26 cellular contexts compared by ENCODE assay signal in genomic region chr1:205152505-205152904, GRCh38. TPM values are rescaled to one million over a fixed set of nuclear protein-coding genes. Genes with fewer than 3 reads are reported as not detected.
DNase-seq lines count a peak whose midpoint lies in the region; ATAC-seq, FAIRE-seq and TF ChIP-seq lines count a peak whose summit lies in the region.
"Had no signal": no experiment of that assay in that cellular context is flagged by ENCODE, and none has a peak within 500 bp of the region (broad histone marks: within the 10 kb centered on the region; RNA-seq: fewer than 3 reads in every experiment).

No MANE protein-coding gene starts in this region.

- TF ChIP-seq EP300 in A549 (IDR thresholded peaks at IDR 0.05) (no peak), K562 (IDR thresholded peaks at IDR 0.05; ENCODE audit: low read length) (no peak)

- peak overlapping the region; percentile 44 for H3K27ac Mint-ChIP-seq in activated T-cell treated with anti-CD3 and anti-CD28 coated beads, Interleukin-2, amount 50 U/mL, for 72 hours
- H3K27ac Mint-ChIP-seq: CD14-positive monocyte had no signal

- TF ChIP-seq POLR2A in A549 (IDR thresholded peaks at IDR 0.05; ENCODE audit: low read length) (no peak), K562 (conservative IDR thresholded peaks at IDR 0.05) (no peak)

- TF ChIP-seq CTCF in A549 (IDR thresholded peaks at IDR 0.05): no peak
- TF ChIP-seq CTCF in K562 (IDR thresholded peaks at IDR 0.05 in 2 of 3, conservative IDR thresholded peaks at IDR 0.05 in 1 of 3; ENCODE audit: insufficient read depth in 2 of 3, low read depth in 1 of 3, low read length in 3 of 3): no peak
- TF ChIP-seq CTCF in WERI-Rb-1 (IDR thresholded peaks at IDR 0.05; ENCODE audit: low read depth, low read length): no peak
- TF ChIP-seq CTCF in left ventricle myocardium inferior (IDR thresholded peaks at IDR 0.05; ENCODE audit: borderline replicate concordance): no peak

- FAIRE-seq in A549 (lab: Jason Lieb, UNC) (no peak), K562 (lab: Jason Lieb, UNC) (no peak)
- FAIRE-seq: GM12878, GM12892, GM18507 had no signal

- no peaks in the 10 kb centered on the region for H3K4me1 Mint-ChIP-seq in activated T-cell treated with anti-CD3 and anti-CD28 coated beads, Interleukin-2, amount 50 U/mL, for 72 hours (ENCODE audit: low read depth)
- H3K4me1 Mint-ChIP-seq: CD14-positive monocyte; CD4-positive, CD25-positive, alpha-beta regulatory T cell; CD8-positive, alpha-beta memory T cell had no signal

- H3K27ac ChIP-seq in A549 (no peak overlapping the region), K562 (ENCODE audit: extremely low read depth, low read depth, low read length) (no peak overlapping the region), WERI-Rb-1 (no peak overlapping the region), left ventricle myocardium inferior (replicated peaks) (no peak overlapping the region)
- H3K27ac ChIP-seq: 22Rv1, BLaER1 had no signal

- in situ Hi-C loops in K562 (cut with MboI): no loop called here

- intact Hi-C loops in K562 (cut with micrococcal nuclease): no loop called here
- intact Hi-C loops in left ventricle myocardium inferior (cut with micrococcal nuclease): no loop called here

- peaks cover 54% of the 10 kb centered on the region for H3K36me3 ChIP-seq in K562 (ENCODE audit: control insufficient read depth, insufficient read depth, low read length)
- H3K36me3 ChIP-seq in WERI-Rb-1: peaks cover 75% of the 10 kb centered on the region
- H3K36me3 ChIP-seq in left ventricle myocardium inferior: peaks cover 90% of the 10 kb centered on the region

- CTCF ChIA-PET in A549 (lab: Yijun Ruan, JAX) (interaction anchor here (1.7 to 4.5 kb wide), 3 partner anchors 9 to 11 kb away, joined by 4 to 31 read pairs (median 5); no protein-coding TSS in a partner anchor), K562 (lab: Yijun Ruan, JAX; ENCODE audit: low intra/inter-chr PET ratio) (no interaction called here)

- no peaks in the 10 kb centered on the region for H3K9me1 ChIP-seq in K562 (ENCODE audit: control insufficient read depth, insufficient read depth, low read length)

- POLR2A ChIA-PET in A549 (lab: Yijun Ruan, JAX) (no interaction called here), K562 (lab: Yijun Ruan, JAX) (no interaction called here)

- H3K9ac ChIP-seq in K562 (ENCODE audit: insufficient read depth in 1 of 2, low read depth in 2 of 2, low read length in 2 of 2): no peak overlapping the region
- H3K9ac ChIP-seq: BLaER1 had no signal

- no peaks in the 10 kb centered on the region for H4K20me1 ChIP-seq in K562 (replicated peaks; ENCODE audit: control insufficient read depth, insufficient read depth, low read length)
- H4K20me1 ChIP-seq: BLaER1 had no signal

- H3K36me3 Mint-ChIP-seq in activated T-cell treated with anti-CD3 and anti-CD28 coated beads, Interleukin-2, amount 50 U/mL, for 72 hours (ENCODE audit: insufficient read depth in 2 of 2): peaks cover 25 to 34% of the 10 kb centered on the region in 2 donors

- ATAC-seq in activated T-cell treated with anti-CD3 and anti-CD28 coated beads, Interleukin-2, amount 50 U/mL, for 72 hours (replicated peaks in 1 of 2): no peak
- no peak for ATAC-seq in A549
- no peak for ATAC-seq in K562
- ATAC-seq: GM12878 had no signal

- DNase-seq in activated T-cell treated with anti-CD3 and anti-CD28 coated beads, Interleukin-2, amount 50 U/mL, for 72 hours: no peak
- no peak for DNase-seq in activated T-cell treated with anti-CD3 and anti-CD28 coated beads, Interleukin-2, amount 50 U/mL, for 1 hour
- DNase-seq in A549 (ENCODE audit: low read depth in 1 of 2, low spot score in 1 of 2): no peak
- DNase-seq in K562 (ENCODE audit: extremely low read depth in 1 of 4, low spot score in 3 of 4): no peak
- DNase-seq in WERI-Rb-1: no peak
- no peak for DNase-seq in left ventricle myocardium inferior
- DNase-seq: ACHN; BE2C; C1 segment of cervical spinal cord; CD4-positive, alpha-beta memory T cell; CD4-positive, CD25-positive, alpha-beta regulatory T cell; CD8-positive, alpha-beta memory T cell; COR-L47; DMS 273 treated with DMSO at 0.1 percent for 48 hours; DMS153; DMS53; DMS79; DND-41; EL; GDM1 had no signal

- H3K9me3 ChIP-seq in A549 (peaks cover 21% of the 10 kb centered on the region), K562 (replicated peaks; ENCODE audit: control insufficient read depth, insufficient read depth, low read depth, low read length) (peaks cover 26% of the 10 kb centered on the region), WERI-Rb-1 (ENCODE audit: severe bottlenecking) (peaks cover 19% of the 10 kb centered on the region), left ventricle myocardium inferior (replicated peaks) (peaks cover 5% of the 10 kb centered on the region)

- 98% methylated on average over 4 of the region's 4 CpGs for WGBS in A549 (ENCODE audit: missing lambda C conversion rate)
- 94% methylated on average over 4 of the region's 4 CpGs for WGBS in K562 (ENCODE audit: insufficient coverage, low coverage, missing lambda C conversion rate)

- no peak overlapping the region for H2AFZ ChIP-seq in K562 (ENCODE audit: low read depth, low read length)

- peaks cover 10% of the 10 kb centered on the region in 2 donors for H3K9me3 Mint-ChIP-seq in activated T-cell treated with anti-CD3 and anti-CD28 coated beads, Interleukin-2, amount 50 U/mL, for 72 hours

- no peak overlapping the region for H3K4me3 ChIP-seq in A549
- H3K4me3 ChIP-seq in K562: no peak overlapping the region
- no peak overlapping the region for H3K4me3 ChIP-seq in WERI-Rb-1 (ENCODE audit: low read depth, low read length)
- H3K4me3 ChIP-seq in left ventricle myocardium inferior: no peak overlapping the region
- H3K4me3 ChIP-seq: BLaER1, GM12878 had no signal

- H3K4me3 Mint-ChIP-seq in activated T-cell treated with anti-CD3 and anti-CD28 coated beads, Interleukin-2, amount 50 U/mL, for 72 hours: no peak overlapping the region
- H3K4me3 Mint-ChIP-seq: CD14-positive monocyte; CD4-positive, alpha-beta memory T cell; CD4-positive, CD25-positive, alpha-beta regulatory T cell; CD8-positive, alpha-beta memory T cell had no signal

- H3K79me2 ChIP-seq in K562 (ENCODE audit: control insufficient read depth, insufficient read depth, low read length): no peaks in the 10 kb centered on the region

- BruUV-seq in K562 (replicated peaks; lab: Mats Ljungman, UMichigan): no TSS peak

- H3K27me3 ChIP-seq in K562 (ENCODE audit: control insufficient read depth in 2 of 2, insufficient read depth in 2 of 2, low read length in 2 of 2) (no peaks in the 10 kb centered on the region), WERI-Rb-1 (ENCODE audit: insufficient read depth, low read depth, severe bottlenecking) (no peaks in the 10 kb centered on the region), left ventricle myocardium inferior (ENCODE audit: low read depth) (no peaks in the 10 kb centered on the region)
- H3K27me3 ChIP-seq: BE2C, BLaER1 had no signal

- H3K4me2 ChIP-seq in A549 (no peak overlapping the region), K562 (ENCODE audit: insufficient read depth, low read length) (no peak overlapping the region)
- H3K4me2 ChIP-seq: BLaER1 had no signal

- TF ChIP-seq RAD21 in A549 (conservative IDR thresholded peaks at IDR 0.05 in 1 of 2, IDR thresholded peaks at IDR 0.05 in 1 of 2) (no peak), K562 (CRISPR knock-in tag; conservative IDR thresholded peaks at IDR 0.05 in 1 of 2, IDR thresholded peaks at IDR 0.05 in 1 of 2) (no peak)

- H3K27me3 Mint-ChIP-seq in activated T-cell treated with anti-CD3 and anti-CD28 coated beads, Interleukin-2, amount 50 U/mL, for 72 hours (ENCODE audit: low read depth): no peaks in the 10 kb centered on the region
- H3K27me3 Mint-ChIP-seq: CD4-positive, alpha-beta memory T cell; CD4-positive, CD25-positive, alpha-beta regulatory T cell; CD8-positive, alpha-beta memory T cell had no signal

- H3K4me1 ChIP-seq in A549 (peaks cover 1% of the 10 kb centered on the region; the same call in 2 of the 3 replicates), K562 (replicated peaks in 1 of 2; ENCODE audit: control insufficient read depth in 2 of 2, insufficient read depth in 2 of 2, low read length in 2 of 2) (peaks cover 4 to 7% of the 10 kb centered on the region in 2 experiments; a peak in 3 of 5 replicates), left ventricle myocardium inferior (peaks cover 3% of the 10 kb centered on the region)
- H3K4me1 ChIP-seq: BE2C, BLaER1 had no signal

RNA-seq across cellular contexts. Expression of gene RBBP5, which starts 30.7 kb away (rescaled TPM):
- total RNA-seq in activated T-cell treated with anti-CD3 and anti-CD28 coated beads, Interleukin-2, amount 50 U/mL, for 72 hours: 10 to 100 TPM; 19.9 to 28.4 TPM
- polyA plus RNA-seq in A549 (2011; rRNA removed): 18.6 and 21.8 TPM in 2 replicates
- 5.2 and 5.5 TPM in 2 replicates for polyA plus RNA-seq in A549 (2012; cell fraction: cytosol; rRNA removed)
- 2.9 and 4.5 TPM in 2 replicates for polyA plus RNA-seq in A549 (2012; cell fraction: nucleus; rRNA removed)
- 14.1 to 15.9 TPM (median 14.5 TPM) in 3 replicates for polyA plus RNA-seq in A549 (2017; fragmentation: RNase III; extraction: RNeasy Plus Mini Kit Qiagen cat#74134 plus additional on column Dnase treatment)
- polyA minus RNA-seq in A549 (2011; rRNA and poly(A)+ RNA removed): 19.7 and 21.4 TPM in 2 replicates
- 19.0 and 34.7 TPM in 2 replicates for total RNA-seq in K562 (2011; cell fraction: chromatin; rRNA removed; ENCODE audit: low replicate concordance)
- total RNA-seq in K562 (2011; cell fraction: nucleolus; rRNA removed): 11.5 and 13.0 TPM in 2 replicates
- total RNA-seq in K562 (2011; cell fraction: nucleoplasm; rRNA removed): 18.9 and 25.9 TPM in 2 replicates
- 23.1 and 23.5 TPM in 2 replicates for total RNA-seq in K562 (2014; rRNA removed)
- 37.4 and 38.7 TPM in 2 replicates for total RNA-seq in K562 (2014; rRNA removed; fragmentation: Illumina TruSeq; extraction: Trizol)
- total RNA-seq in K562 (2015; rRNA removed; fragmentation: Illumina TruSeq; extraction: Trizol): 31.1 and 34.9 TPM in 2 replicates
- total RNA-seq in K562 (2021): 24.7 and 25.4 TPM in 2 replicates
- 21.3 and 29.1 TPM in 2 replicates for polyA plus RNA-seq in K562 (2011; rRNA removed)
- polyA plus RNA-seq in K562 (2011; cell fraction: cytosol; rRNA removed): 7.5 and 16.4 TPM in 2 replicates
- 4.6 and 5.7 TPM in 2 replicates for polyA plus RNA-seq in K562 (2011; cell fraction: nucleus; rRNA removed)
- 17.8 and 19.5 TPM in 2 replicates for polyA plus RNA-seq in K562 (2012)
- 26.1 and 31.9 TPM in 2 replicates for polyA plus RNA-seq in K562 (2014; fragmentation: Illumina TruSeq; extraction: Trizol)
- polyA plus RNA-seq in K562 (2014; fragmentation: Nextera tagmentation; extraction: Ambion mirVana): 10 to 100 TPM; 20.0 to 28.4 TPM
- polyA plus RNA-seq in K562 (2014; rRNA removed): 17.2 and 20.7 TPM in 2 replicates
- polyA minus RNA-seq in K562 (2011; rRNA and poly(A)+ RNA removed): 50.4 and 73.6 TPM in 2 replicates
- 17.9 and 25.6 TPM in 2 replicates for polyA minus RNA-seq in K562 (2011; cell fraction: cytosol; rRNA and poly(A)+ RNA removed)
- polyA minus RNA-seq in K562 (2011; cell fraction: nucleus; rRNA and poly(A)+ RNA removed): 6.1 and 10.8 TPM in 2 replicates
- 10.3 TPM for total RNA-seq in left ventricle myocardium inferior

RNA-seq across cellular contexts. Expression of gene DSTYK, which starts 59.0 kb away (rescaled TPM):
- 10 to 100 TPM in 1 of 2 donors, 1 to 10 TPM in 1; 9.8 to 10.7 TPM for total RNA-seq in activated T-cell treated with anti-CD3 and anti-CD28 coated beads, Interleukin-2, amount 50 U/mL, for 72 hours
- 8.5 and 9.0 TPM in 2 replicates for polyA plus RNA-seq in A549 (2011; rRNA removed)
- polyA plus RNA-seq in A549 (2012; cell fraction: cytosol; rRNA removed): 2.5 and 3.1 TPM in 2 replicates
- polyA plus RNA-seq in A549 (2012; cell fraction: nucleus; rRNA removed): 1.6 and 2.0 TPM in 2 replicates
- polyA plus RNA-seq in A549 (2017; fragmentation: RNase III; extraction: RNeasy Plus Mini Kit Qiagen cat#74134 plus additional on column Dnase treatment): 8.5 to 8.7 TPM (median 8.6 TPM) in 3 replicates
- polyA minus RNA-seq in A549 (2011; rRNA and poly(A)+ RNA removed): 10.2 and 10.9 TPM in 2 replicates
- total RNA-seq in K562 (2011; cell fraction: chromatin; rRNA removed; ENCODE audit: low replicate concordance): 12.5 and 15.3 TPM in 2 replicates
- total RNA-seq in K562 (2011; cell fraction: nucleolus; rRNA removed): 6.3 and 7.2 TPM in 2 replicates
- total RNA-seq in K562 (2011; cell fraction: nucleoplasm; rRNA removed): 11.8 and 16.3 TPM in 2 replicates
- 4.2 and 5.5 TPM in 2 replicates for total RNA-seq in K562 (2014; rRNA removed)
- 7.0 TPM in 2 replicates for total RNA-seq in K562 (2014; rRNA removed; fragmentation: Illumina TruSeq; extraction: Trizol)
- total RNA-seq in K562 (2015; rRNA removed; fragmentation: Illumina TruSeq; extraction: Trizol): 6.6 and 7.1 TPM in 2 replicates
- total RNA-seq in K562 (2021): 6.2 and 7.3 TPM in 2 replicates
- 6.3 and 7.0 TPM in 2 replicates for polyA plus RNA-seq in K562 (2011; rRNA removed)
- polyA plus RNA-seq in K562 (2011; cell fraction: cytosol; rRNA removed): 2.3 and 4.7 TPM in 2 replicates
- polyA plus RNA-seq in K562 (2011; cell fraction: nucleus; rRNA removed): 2.9 and 3.0 TPM in 2 replicates
- 5.6 and 8.7 TPM in 2 replicates for polyA plus RNA-seq in K562 (2012)
- 6.3 and 6.9 TPM in 2 replicates for polyA plus RNA-seq in K562 (2014; fragmentation: Illumina TruSeq; extraction: Trizol)
- 1 to 10 TPM; 4.6 to 5.0 TPM for polyA plus RNA-seq in K562 (2014; fragmentation: Nextera tagmentation; extraction: Ambion mirVana)
- polyA plus RNA-seq in K562 (2014; rRNA removed): 4.8 and 5.4 TPM in 2 replicates
- polyA minus RNA-seq in K562 (2011; rRNA and poly(A)+ RNA removed): 11.5 and 13.9 TPM in 2 replicates
- polyA minus RNA-seq in K562 (2011; cell fraction: cytosol; rRNA and poly(A)+ RNA removed): 4.2 and 4.4 TPM in 2 replicates
- polyA minus RNA-seq in K562 (2011; cell fraction: nucleus; rRNA and poly(A)+ RNA removed): 4.6 and 8.2 TPM in 2 replicates
- 6.3 TPM for total RNA-seq in left ventricle myocardium inferior
